Comparison of ENCODE assay signal across 26 cellular contexts in genomic region chr6:31350551-31350950, GRCh38. TPM values are rescaled to one million over a fixed set of nuclear protein-coding genes. Genes with fewer than 3 reads are reported as not detected.
DNase-seq lines count a peak whose midpoint lies in the region; ATAC-seq and TF ChIP-seq lines count a peak whose summit lies in the region.
"Had no signal": no experiment of that assay in that cellular context is flagged by ENCODE, and none has a peak within 500 bp of the region (broad histone marks: within the 10 kb centered on the region; RNA-seq: fewer than 3 reads in every experiment).

No MANE protein-coding gene starts in this region.

- POLR2A ChIA-PET in CD4-positive, alpha-beta T cell (lab: Charles Lee) = interaction anchor here (0.6 to 2.5 kb wide), 7 partner anchors 8 to 153 kb away, joined by 3 to 9 read pairs (median 4); no protein-coding TSS in a partner anchor
- POLR2A ChIA-PET in CD8-positive, alpha-beta memory T cell (lab: Charles Lee) = interaction anchor here (1.0 to 1.4 kb wide), 4 partner anchors 8 to 153 kb away, joined by 3 to 7 read pairs (median 3); no protein-coding TSS in a partner anchor

- H3K36me3 Mint-ChIP-seq in CD4-positive, alpha-beta T cell (ENCODE audit: low read depth) = peaks cover 40% of the 10 kb centered on the region
- H3K36me3 Mint-ChIP-seq in CD8-positive, alpha-beta memory T cell = peaks cover 23 to 37% (median 24%) of the 10 kb centered on the region in 3 donors
- peaks cover 28% of the 10 kb centered on the region for H3K36me3 Mint-ChIP-seq in memory B cell
- H3K36me3 Mint-ChIP-seq: type B pancreatic cell had no signal

- CTCF ChIA-PET in CD4-positive, alpha-beta T cell (lab: Charles Lee) = interaction anchor here (0.6 to 1.0 kb wide), 2 partner anchors 16 to 140 kb away, joined by 3 to 4 read pairs; no protein-coding TSS in a partner anchor
- CTCF ChIA-PET in CD8-positive, alpha-beta memory T cell (lab: Charles Lee) = interaction anchor here (1.7 kb wide), 1 partner anchor 16 kb away, joined by 5 read pairs; no protein-coding TSS in a partner anchor

- H3K4me1 Mint-ChIP-seq in CD4-positive, alpha-beta T cell (ENCODE audit: low read depth) = peaks cover 54% of the 10 kb centered on the region
- peaks cover 55 to 73% (median 71%) of the 10 kb centered on the region in 3 donors for H3K4me1 Mint-ChIP-seq in CD8-positive, alpha-beta memory T cell
- peaks cover 49% of the 10 kb centered on the region for H3K4me1 Mint-ChIP-seq in memory B cell

- H3K9me3 ChIP-seq in CD4-positive, alpha-beta T cell (ENCODE audit: control insufficient read depth, low read length) = no peaks in the 10 kb centered on the region
- no peaks in the 10 kb centered on the region for H3K9me3 ChIP-seq in CD8-positive, alpha-beta memory T cell (ENCODE audit: low read length)
- no peaks in the 10 kb centered on the region for H3K9me3 ChIP-seq in gastroesophageal sphincter
- H3K9me3 ChIP-seq: MG63, spleen had no signal

- peaks cover 25% of the 10 kb centered on the region for H3K36me3 ChIP-seq in CD8-positive, alpha-beta memory T cell (ENCODE audit: insufficient read depth, low read length)
- peaks cover 0 to 22% of the 10 kb centered on the region in 2 donors for H3K36me3 ChIP-seq in gastroesophageal sphincter
- H3K36me3 ChIP-seq: MG63 had no signal

- TF ChIP-seq CTCF in CD4-positive, alpha-beta T cell (IDR thresholded peaks at IDR 0.05) = no peak
- TF ChIP-seq CTCF in gastroesophageal sphincter (IDR thresholded peaks at IDR 0.05) = no peak

- H3K4me3 Mint-ChIP-seq in CD4-positive, alpha-beta T cell = no peak overlapping the region
- H3K4me3 Mint-ChIP-seq in CD8-positive, alpha-beta memory T cell = peak overlapping the region in 4 of 7 donors; percentile 28 to 60 (median 33)
- H3K4me3 Mint-ChIP-seq in memory B cell = peak overlapping the region; percentile 64
- H3K4me3 Mint-ChIP-seq: activated CD8-positive, alpha-beta memory T cell treated with anti-CD3 and anti-CD28 coated beads, Interleukin-2, amount 10 ng/mL, durations not matched to agents 7 days and 5 days; GM23338; type B pancreatic cell had no signal

- H3K27me3 ChIP-seq in CD4-positive, alpha-beta T cell (ENCODE audit: control insufficient read depth, insufficient read depth, low read length) = no peaks in the 10 kb centered on the region
- H3K27me3 ChIP-seq in CD8-positive, alpha-beta memory T cell (ENCODE audit: insufficient read depth, low read length, poor library complexity, severe bottlenecking) = no peaks in the 10 kb centered on the region
- no peaks in the 10 kb centered on the region for H3K27me3 ChIP-seq in gastroesophageal sphincter
- H3K27me3 ChIP-seq: MG63, spleen had no signal

- TF ChIP-seq POLR2A in Raji (IDR thresholded peaks at IDR 0.05; ENCODE audit: insufficient read depth, low read depth, low read length) (0 out of 2 replicates have a peak, but pooled peaks have one; percentile 14), gastroesophageal sphincter (IDR thresholded peaks at IDR 0.05) (no peak)

- H3K4me1 ChIP-seq in CD8-positive, alpha-beta memory T cell (ENCODE audit: insufficient read depth, low read length) = peaks cover 37% of the 10 kb centered on the region
- peaks cover 0 to 16% (median 5%) of the 10 kb centered on the region in 3 donors for H3K4me1 ChIP-seq in gastroesophageal sphincter

- ATAC-seq in CD4-positive, alpha-beta T cell (ENCODE audit: poor library complexity) = no peak
- peak; percentile 59 for ATAC-seq in memory B cell (ENCODE audit: low read depth)
- ATAC-seq in HG02884 (IDR thresholded peaks at IDR 0.05; ENCODE audit: unreplicated experiment) = no peak
- ATAC-seq in gastroesophageal sphincter = no peak
- ATAC-seq: GM23338, SK-N-SH treated with all-trans-retinoic acid at 6 μM for 48 hours had no signal

- intact Hi-C loops in CD4-positive, alpha-beta T cell (cut with DNase I, micrococcal nuclease) = loop anchor here in 1 of 2 experiments (2.0 kb wide), 2 partner anchors 18 to 84 kb away; no protein-coding TSS in a partner anchor

- WGBS in gastroesophageal sphincter (ENCODE audit: low coverage in 1 of 2), 2 donors = 50 to 55% methylated on average over 7 of the region's 7 CpGs

- H3K9me3 Mint-ChIP-seq in CD4-positive, alpha-beta T cell = no peaks in the 10 kb centered on the region
- peaks cover 0 to 3% (median 0%) of the 10 kb centered on the region in 5 donors for H3K9me3 Mint-ChIP-seq in CD8-positive, alpha-beta memory T cell
- no peaks in the 10 kb centered on the region for H3K9me3 Mint-ChIP-seq in memory B cell
- H3K9me3 Mint-ChIP-seq: GM23338, type B pancreatic cell had no signal

- no peak for DNase-seq in CD4-positive, alpha-beta T cell
- DNase-seq in CD8-positive, alpha-beta memory T cell = peak in 1 of 5 donors; percentile 49
- DNase-seq in memory B cell (ENCODE audit: low spot score in 2 of 2) (no peak), KBM-7 (no peak), NCI-H510A treated with DMSO at 0.1 percent for 48 hours (lab: John Stamatoyannopoulos, UW) (no peak)
- DNase-seq: activated CD4-positive, CD25-positive, alpha-beta regulatory T cell treated with anti-CD3 and anti-CD28 coated beads, Interleukin-2, amount 50 U/mL, for 72 hours; activated gamma-delta T cell; amygdala; COR-L47; cortex of kidney; DMS79 treated with DMSO at 0.1 percent for 48 hours; kidney glomerular epithelial cell; mammary epithelial cell; MG63; NCI-H1436 treated with DMSO at 0.1 percent for 48 hours; NCI-H510A; spleen; stimulated activated CD4-positive, alpha-beta T cell treated with anti-CD3 and anti-CD28 coated beads, Interleukin-4, amount 100 ng/mL, for 4 hours; T1000 had no signal

- in situ Hi-C loops in KBM-7 (cut with MboI; ENCODE audit: low pct_unique_long_range_greater_than_20kb, low sequenced_read_pairs) = no loop called here

- peak overlapping the region; percentile 100 for H3K27ac Mint-ChIP-seq in CD4-positive, alpha-beta T cell
- peak overlapping the region; percentile 24 to 100 (median 85) for H3K27ac Mint-ChIP-seq in CD8-positive, alpha-beta memory T cell
- H3K27ac Mint-ChIP-seq in memory B cell = peak overlapping the region; percentile 92
- H3K27ac Mint-ChIP-seq: GM23338, type B pancreatic cell had no signal

- no peak overlapping the region for H3K4me3 ChIP-seq in CD8-positive, alpha-beta memory T cell (ENCODE audit: low read length)
- no peak overlapping the region for H3K4me3 ChIP-seq in gastroesophageal sphincter
- H3K4me3 ChIP-seq: GM23338, MG63, spleen had no signal

- TF ChIP-seq EP300 in gastroesophageal sphincter (IDR thresholded peaks at IDR 0.05) = no peak

- peaks cover 5% of the 10 kb centered on the region for H3K27me3 Mint-ChIP-seq in CD4-positive, alpha-beta T cell
- H3K27me3 Mint-ChIP-seq in CD8-positive, alpha-beta memory T cell = peaks cover 0 to 22% of the 10 kb centered on the region in 2 donors
- no peaks in the 10 kb centered on the region for H3K27me3 Mint-ChIP-seq in memory B cell
- H3K27me3 Mint-ChIP-seq: activated CD8-positive, alpha-beta memory T cell treated with anti-CD3 and anti-CD28 coated beads, Interleukin-2, amount 10 ng/mL, durations not matched to agents 7 days and 5 days had no signal

- no peak overlapping the region for H3K27ac ChIP-seq in CD4-positive, alpha-beta T cell (ENCODE audit: low read depth, low read length)
- H3K27ac ChIP-seq in CD8-positive, alpha-beta memory T cell (ENCODE audit: low read depth, low read length) = no peak overlapping the region
- H3K27ac ChIP-seq in gastroesophageal sphincter = no peak overlapping the region

RNA-seq across cellular contexts. Expression of gene HLA-B, which starts 6.4 kb away (rescaled TPM):
- 1,000 to 10,000 TPM; 6,758 to 7,013 TPM for total RNA-seq in CD4-positive, alpha-beta T cell
- 1,000 to 10,000 TPM; 3,705 to 3,812 TPM for total RNA-seq in CD8-positive, alpha-beta memory T cell
- 8,337 TPM for polyA plus RNA-seq in CD8-positive, alpha-beta memory T cell
- total RNA-seq in gastroesophageal sphincter = 100 to 1,000 TPM; 299 to 991 (median 620) TPM

RNA-seq across cellular contexts. Expression of gene MICA, which starts 52.8 kb away (rescaled TPM):
- 10 to 100 TPM; 10.6 to 14.0 TPM for total RNA-seq in CD4-positive, alpha-beta T cell
- 10 to 100 TPM; 12.4 to 12.8 TPM for total RNA-seq in CD8-positive, alpha-beta memory T cell
- 8.2 TPM for polyA plus RNA-seq in CD8-positive, alpha-beta memory T cell
- total RNA-seq in gastroesophageal sphincter = 10 to 100 TPM; 17.4 to 33.2 (median 22.1) TPM
